11 cellular contexts compared by ENCODE assay signal in genomic region chr2:12397861-12398260, GRCh38.
DNase-seq lines count a peak whose midpoint lies in the region; ATAC-seq lines count a peak whose summit lies in the region.
"Had no signal": no experiment of that assay in that cellular context is flagged by ENCODE, and none has a peak within 500 bp of the region (broad histone marks: within the 10 kb centered on the region; RNA-seq: fewer than 3 reads in every experiment).

No MANE protein-coding gene starts in this region.

- H3K9me3 ChIP-seq in BLaER1: peaks cover 14% of the 10 kb centered on the region

- peak overlapping the region; percentile 32; the same call in 1 of the 2 replicates for H3K27ac ChIP-seq in BLaER1

- peak overlapping the region; percentile 70 for H3K4me2 ChIP-seq in BLaER1

- peak; percentile 65 for DNase-seq in NCI-H510A (lab: John Stamatoyannopoulos, UW)
- DNase-seq in left ventricle myocardium superior: no peak
- DNase-seq in stimulated activated CD4-positive, alpha-beta T cell treated with anti-CD3 and anti-CD28 coated beads, Interleukin-1b, Interleukin-23, amount 100 ng/mL, for 48 hours: no peak
- DNase-seq in activated CD4-positive, alpha-beta T cell treated with anti-CD3 and anti-CD28 coated beads, Interleukin-2, amount 50 U/mL, for 48 hours: no peak
- no peak for DNase-seq in amygdala (lab: John Stamatoyannopoulos, UW)
- DNase-seq in activated naive CD4-positive, alpha-beta T cell treated with anti-CD3 and anti-CD28 coated beads, Interleukin-2, amount 50 U/mL, for 16 hours: no peak
- DNase-seq: CD4-positive, alpha-beta T cell; NCI-H1417 treated with DMSO at 0.1 percent for 48 hours; PC-3 had no signal

- H3K36me3 ChIP-seq in BLaER1: no peaks in the 10 kb centered on the region

- peaks cover 22% of the 10 kb centered on the region for H3K4me1 ChIP-seq in BLaER1

- no peak overlapping the region for H3K4me3 ChIP-seq in BLaER1

- no peaks in the 10 kb centered on the region for H4K20me1 ChIP-seq in BLaER1

- H3K9ac ChIP-seq in BLaER1: no peak overlapping the region

- H3K27me3 ChIP-seq in BLaER1: no peaks in the 10 kb centered on the region

- ATAC-seq in GM19351 (IDR thresholded peaks at IDR 0.05; ENCODE audit: unreplicated experiment) (peak; percentile 57), left ventricle myocardium superior (peak; percentile 49)
- ATAC-seq: PC-3 had no signal

- intact Hi-C loops in left ventricle myocardium superior (cut with micrococcal nuclease): no loop called here
